12 cellular contexts compared by ENCODE assay signal in the genomic region with DNA sequence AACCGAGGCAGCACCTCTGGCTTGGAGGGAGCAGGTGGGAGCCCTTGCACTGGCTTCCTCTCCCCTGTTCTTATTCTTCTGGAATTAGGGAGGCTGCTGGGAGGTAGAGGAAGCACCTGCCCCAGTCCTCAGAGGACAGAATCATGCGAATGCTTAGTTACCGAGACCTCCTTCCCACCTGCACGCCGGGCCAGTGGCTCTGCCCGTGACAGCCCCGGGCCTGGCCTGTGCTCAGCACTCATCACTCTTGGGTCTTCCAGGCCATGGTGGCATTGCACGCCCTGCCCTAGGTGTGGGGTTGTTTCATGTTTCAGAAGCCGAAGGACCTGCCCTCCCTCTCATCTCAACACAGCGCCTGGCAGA. TPM values are rescaled to one million over a fixed set of nuclear protein-coding genes. Genes with fewer than 3 reads are reported as not detected.
A peak's percentile ranks its signal among the peaks of the same experiment; 100 is the strongest.
DNase-seq lines count a peak whose midpoint lies in the region; ATAC-seq and TF ChIP-seq lines count a peak whose summit lies in the region.
"Had no signal": no experiment of that assay in that cellular context is flagged by ENCODE, and none has a peak within 500 bp of the region (broad histone marks: within the 10 kb centered on the region; RNA-seq: fewer than 3 reads in every experiment).

No MANE protein-coding gene starts in this region.

- H3K4me3 Mint-ChIP-seq in activated naive CD8-positive, alpha-beta T cell: peak overlapping the region; percentile 84
- H3K4me3 Mint-ChIP-seq in activated naive CD8-positive, alpha-beta T cell treated with anti-CD3 and anti-CD28 coated beads, Interleukin-2, amount 50 U/mL, for 24 hours: no peak overlapping the region
- H3K4me3 Mint-ChIP-seq: B cell had no signal

- no peaks in the 10 kb centered on the region for H3K9me3 Mint-ChIP-seq in activated naive CD8-positive, alpha-beta T cell (ENCODE audit: low read depth)
- no peaks in the 10 kb centered on the region for H3K9me3 Mint-ChIP-seq in activated naive CD8-positive, alpha-beta T cell treated with anti-CD3 and anti-CD28 coated beads, Interleukin-2, amount 50 U/mL, for 24 hours

- H3K36me3 ChIP-seq in esophagus (ENCODE audit: control insufficient read depth in 2 of 2, insufficient read depth in 2 of 2, low read length in 1 of 2): no peaks in the 10 kb centered on the region
- H3K36me3 ChIP-seq in upper lobe of right lung: no peaks in the 10 kb centered on the region
- H3K36me3 ChIP-seq in ascending aorta: no peaks in the 10 kb centered on the region
- H3K36me3 ChIP-seq: heart right ventricle had no signal

- peaks cover 27% of the 10 kb centered on the region for H3K27me3 Mint-ChIP-seq in activated naive CD8-positive, alpha-beta T cell
- peaks cover 46% of the 10 kb centered on the region for H3K27me3 Mint-ChIP-seq in activated naive CD8-positive, alpha-beta T cell treated with anti-CD3 and anti-CD28 coated beads, Interleukin-2, amount 50 U/mL, for 24 hours

- ATAC-seq in activated naive CD8-positive, alpha-beta T cell treated with anti-CD3 and anti-CD28 coated beads, Interleukin-2, amount 50 U/mL, for 24 hours: no peak
- no peak for ATAC-seq in upper lobe of right lung
- ATAC-seq in left colon: no peak

- peak overlapping the region; percentile 92 for H3K27ac Mint-ChIP-seq in activated naive CD8-positive, alpha-beta T cell
- no peak overlapping the region for H3K27ac Mint-ChIP-seq in activated naive CD8-positive, alpha-beta T cell treated with anti-CD3 and anti-CD28 coated beads, Interleukin-2, amount 50 U/mL, for 24 hours
- H3K27ac Mint-ChIP-seq: B cell had no signal

- H3K4me3 ChIP-seq in HL-60 (replicated peaks; ENCODE audit: insufficient read depth, low read length): no peak overlapping the region
- no peak overlapping the region for H3K4me3 ChIP-seq in esophagus (ENCODE audit: low read depth in 1 of 2, low read length in 2 of 2)
- no peak overlapping the region for H3K4me3 ChIP-seq in upper lobe of right lung
- H3K4me3 ChIP-seq in ascending aorta: no peak overlapping the region
- H3K4me3 ChIP-seq: dorsolateral prefrontal cortex, heart right ventricle had no signal

- TF ChIP-seq CTCF in HL-60 (IDR thresholded peaks at IDR 0.05; ENCODE audit: insufficient read depth, low read length) (no peak), upper lobe of right lung (IDR thresholded peaks at IDR 0.05) (no peak), ascending aorta (IDR thresholded peaks at IDR 0.05) (no peak)

- H3K4me1 ChIP-seq in esophagus (ENCODE audit: control insufficient read depth in 2 of 2, insufficient read depth in 2 of 2, low read length in 1 of 2) (peaks cover 0 to 5% of the 10 kb centered on the region in 2 donors), upper lobe of right lung (peaks cover 7% of the 10 kb centered on the region), ascending aorta (no peaks in the 10 kb centered on the region)

- no peaks in the 10 kb centered on the region for H3K36me3 Mint-ChIP-seq in activated naive CD8-positive, alpha-beta T cell
- no peaks in the 10 kb centered on the region for H3K36me3 Mint-ChIP-seq in activated naive CD8-positive, alpha-beta T cell treated with anti-CD3 and anti-CD28 coated beads, Interleukin-2, amount 50 U/mL, for 24 hours (ENCODE audit: low read depth)

- WGBS in esophagus, 2 donors: 80 to 83% methylated on average over 10 of the region's 10 CpGs

- H3K27ac ChIP-seq in HL-60 (replicated peaks) (peak overlapping the region; percentile 44), esophagus (ENCODE audit: low read depth in 2 of 2, low read length in 1 of 2) (peak overlapping the region; percentile 24 to 27), upper lobe of right lung (peak overlapping the region; percentile 80), ascending aorta (no peak overlapping the region)
- H3K27ac ChIP-seq: dorsolateral prefrontal cortex had no signal

- H3K27me3 ChIP-seq in HL-60 (ENCODE audit: insufficient read depth, poor library complexity, severe bottlenecking) (peaks cover 2% of the 10 kb centered on the region), esophagus (ENCODE audit: control insufficient read depth in 1 of 2, insufficient read depth in 2 of 2, low read length in 2 of 2) (no peaks in the 10 kb centered on the region), upper lobe of right lung (peaks cover 22% of the 10 kb centered on the region), ascending aorta (no peaks in the 10 kb centered on the region)

- intact Hi-C loops in upper lobe of right lung (cut with DNase I) (no loop called here), left colon (cut with DNase I, micrococcal nuclease) (no loop called here), ascending aorta (cut with DNase I) (no loop called here)

- DNase-seq in activated naive CD8-positive, alpha-beta T cell treated with anti-CD3 and anti-CD28 coated beads, Interleukin-2, amount 50 U/mL, for 24 hours: no peak
- no peak for DNase-seq in HL-60 (ENCODE audit: low read depth in 1 of 2, low spot score in 1 of 2)
- DNase-seq in upper lobe of right lung: no peak
- DNase-seq in left colon: no peak
- DNase-seq in NCI-H446 (lab: John Stamatoyannopoulos, UW): no peak
- DNase-seq in ascending aorta (ENCODE audit: low spot score in 2 of 2): no peak
- DNase-seq: NCI-H1417 treated with DMSO at 0.1 percent for 48 hours had no signal

- H3K4me1 Mint-ChIP-seq in activated naive CD8-positive, alpha-beta T cell (ENCODE audit: low read depth): peaks cover 21% of the 10 kb centered on the region
- H3K4me1 Mint-ChIP-seq in activated naive CD8-positive, alpha-beta T cell treated with anti-CD3 and anti-CD28 coated beads, Interleukin-2, amount 50 U/mL, for 24 hours: peaks cover 29% of the 10 kb centered on the region

- H3K9me3 ChIP-seq in esophagus (ENCODE audit: control insufficient read depth in 2 of 2, insufficient read depth in 1 of 2, low read depth in 1 of 2, low read length in 1 of 2): no peaks in the 10 kb centered on the region
- no peaks in the 10 kb centered on the region for H3K9me3 ChIP-seq in upper lobe of right lung
- no peaks in the 10 kb centered on the region for H3K9me3 ChIP-seq in ascending aorta
- H3K9me3 ChIP-seq: heart right ventricle had no signal

RNA-seq across cellular contexts. Expression of a gene that starts 45.3 kb away (rescaled TPM):
- polyA plus RNA-seq in esophagus: 1 to 10 TPM; 4.2 to 4.5 TPM
- 64.4 TPM for total RNA-seq in upper lobe of right lung
- total RNA-seq in left colon: 1 to 10 TPM; 1.6 TPM
- 6.5 TPM for total RNA-seq in ascending aorta

Comparison
In these comparisons a context has a peak if more than half of its experiments do, and no peak if none do; other contexts are left out.
1. H3K27ac ChIP-seq: peak in HL-60 (single experiment), esophagus (2 of 2) and upper lobe of right lung (single experiment); none in ascending aorta (0 of 2).